In the genomic region with DNA sequence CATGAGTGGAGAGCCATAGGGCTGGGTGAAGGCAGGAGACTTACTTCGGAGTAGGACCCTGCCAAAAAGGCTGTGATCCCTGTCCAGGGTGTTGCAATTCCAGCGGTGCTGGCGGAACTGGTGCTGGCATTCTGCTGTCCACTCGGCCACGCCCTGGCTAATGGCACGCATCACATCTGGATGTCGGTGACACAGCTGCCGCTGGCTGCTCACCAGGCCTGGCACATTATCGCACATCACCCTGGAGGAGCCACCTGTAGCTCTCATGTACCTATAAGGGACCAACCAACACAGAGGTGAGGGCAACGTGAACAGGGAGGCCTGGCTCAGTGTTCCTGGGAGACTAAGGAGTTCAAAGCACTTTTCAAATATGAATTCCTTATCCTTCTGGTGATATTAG, we compare ENCODE assay signal across 17 cellular contexts. TPM values are rescaled to one million over a fixed set of nuclear protein-coding genes. Genes with fewer than 3 reads are reported as not detected.
DNase-seq lines count a peak whose midpoint lies in the region; ATAC-seq and TF ChIP-seq lines count a peak whose summit lies in the region.
"Had no signal": no experiment of that assay in that cellular context is flagged by ENCODE, and none has a peak within 500 bp of the region (broad histone marks: within the 10 kb centered on the region; RNA-seq: fewer than 3 reads in every experiment).

No MANE protein-coding gene starts in this region.

- H3K27me3 Mint-ChIP-seq in neural crest cell (ENCODE audit: low read depth) = peaks cover 83% of the 10 kb centered on the region
- peaks cover 58% of the 10 kb centered on the region for H3K27me3 Mint-ChIP-seq in HFFc6 (ENCODE audit: insufficient read depth)

- H3K9me3 Mint-ChIP-seq in neural crest cell = no peaks in the 10 kb centered on the region
- no peaks in the 10 kb centered on the region for H3K9me3 Mint-ChIP-seq in HFFc6

- H3K4me3 Mint-ChIP-seq in neural crest cell = peak overlapping the region; percentile 68
- H3K4me3 Mint-ChIP-seq in HFFc6 = no peak overlapping the region
- H3K4me3 Mint-ChIP-seq: CD4-positive, CD25-positive, alpha-beta regulatory T cell; IgD-negative memory B cell had no signal

- H3K4me3 ChIP-seq in right cardiac atrium (ENCODE audit: low read length) (no peak overlapping the region), fibroblast of villous mesenchyme (ENCODE audit: low read depth, low read length) (peak overlapping the region; percentile 69)
- H3K4me3 ChIP-seq: BLaER1 treated with 17β-estradiol and CSF1 and Interleukin-3, amounts not matched to agents 10 nM and 100 nM; GM12878; GM23248 had no signal

- ATAC-seq in Right ventricle myocardium superior (ENCODE audit: poor library complexity) (no peak), right cardiac atrium (no peak)
- ATAC-seq: GM12878, HCT116 had no signal

- DNase-seq in Right ventricle myocardium superior (peak; percentile 37), right cardiac atrium (no peak), fibroblast of villous mesenchyme (ENCODE audit: low read depth) (peak; percentile 26), neural crest cell (ENCODE audit: low read depth, low spot score) (no peak), COLO668 (lab: John Stamatoyannopoulos, UW; ENCODE audit: unreplicated experiment) (no peak), HFFc6 (no peak), NCI-H510A (lab: John Stamatoyannopoulos, UW) (no peak)
- DNase-seq: 8988T; Calu3; CD4-positive, CD25-positive, alpha-beta regulatory T cell; GM23248 had no signal

- 91% methylated on average over 10 of the region's 10 CpGs for WGBS in right cardiac atrium

- TF ChIP-seq CTCF in fibroblast of villous mesenchyme (IDR thresholded peaks at IDR 0.05; ENCODE audit: insufficient read depth, low read depth, low read length) = no peak
- TF ChIP-seq CTCF in neural crest cell (conservative IDR thresholded peaks at IDR 0.05) = no peak
- no peak for TF ChIP-seq CTCF in HFFc6 (IDR thresholded peaks at IDR 0.05)

- no peaks in the 10 kb centered on the region for H3K4me1 ChIP-seq in right cardiac atrium (ENCODE audit: control insufficient read depth, insufficient read depth, low read length)
- H3K4me1 ChIP-seq: BLaER1 treated with 17β-estradiol and CSF1 and Interleukin-3, amounts not matched to agents 10 nM and 100 nM had no signal

- H3K27me3 ChIP-seq in right cardiac atrium (ENCODE audit: control insufficient read depth, insufficient read depth) = no peaks in the 10 kb centered on the region
- H3K27me3 ChIP-seq: BLaER1 treated with 17β-estradiol and CSF1 and Interleukin-3, amounts not matched to agents 10 nM and 100 nM had no signal

- intact Hi-C loops in Right ventricle myocardium superior (cut with DNase I) (no loop called here), right cardiac atrium (cut with DNase I) (no loop called here)

- H3K9me3 ChIP-seq in right cardiac atrium (ENCODE audit: control insufficient read depth, low read length) = no peaks in the 10 kb centered on the region

- no peak overlapping the region for H3K27ac Mint-ChIP-seq in neural crest cell (ENCODE audit: unreplicated experiment)
- H3K27ac Mint-ChIP-seq in HFFc6 = no peak overlapping the region
- H3K27ac Mint-ChIP-seq: CD4-positive, CD25-positive, alpha-beta regulatory T cell; IgD-negative memory B cell had no signal

- H3K4me1 Mint-ChIP-seq in neural crest cell = peaks cover 15% of the 10 kb centered on the region
- peaks cover 16% of the 10 kb centered on the region for H3K4me1 Mint-ChIP-seq in HFFc6 (ENCODE audit: low read depth)

- no peak overlapping the region for H3K27ac ChIP-seq in right cardiac atrium (ENCODE audit: low read length)
- H3K27ac ChIP-seq: BLaER1 treated with 17β-estradiol and CSF1 and Interleukin-3, amounts not matched to agents 10 nM and 100 nM; GM23248 had no signal

- H3K36me3 Mint-ChIP-seq in neural crest cell (ENCODE audit: low read depth) (peaks cover 2% of the 10 kb centered on the region), HFFc6 (ENCODE audit: low read depth) (no peaks in the 10 kb centered on the region)
- H3K36me3 Mint-ChIP-seq: CD4-positive, CD25-positive, alpha-beta regulatory T cell; IgD-negative memory B cell had no signal

RNA-seq across cellular contexts. Expression of gene WNT2, which starts 2.3 kb away (rescaled TPM):
- total RNA-seq in Right ventricle myocardium superior = not detected
- 1 to 10 TPM; 1.2 to 4.4 (median 1.6) TPM for total RNA-seq in right cardiac atrium
- polyA plus RNA-seq in right cardiac atrium = 0.57 TPM
- 56.1 and 140 TPM in 2 replicates for total RNA-seq in fibroblast of villous mesenchyme
- not detected in 2 replicates for total RNA-seq in neural crest cell
- not detected for total RNA-seq in HFFc6 (2021; fragmentation: NEBNext Ultra II Directional; extraction: Animal tissue kit (Norgen Biotek cat#: 25700))
- total RNA-seq: Calu3; CD4-positive, CD25-positive, alpha-beta regulatory T cell; Daoy; HT1080 had no signal
- polyA plus RNA-seq: CD4-positive, CD25-positive, alpha-beta regulatory T cell; IgD-negative memory B cell had no signal

Comparison
In these comparisons a context has a peak if more than half of its experiments do, and no peak if none do; other contexts are left out.
1. DNase-seq: peak in Right ventricle myocardium superior (single experiment) and fibroblast of villous mesenchyme (single experiment); none in right cardiac atrium (0 of 3), neural crest cell (single experiment), COLO668 (single experiment), HFFc6 (single experiment) and NCI-H510A (single experiment).
2. RNA of gene WNT2, which starts 2.3 kb away (total RNA-seq): 56.1 to 140 TPM in fibroblast of villous mesenchyme; 1.2 to 4.4 TPM in right cardiac atrium, not detected in Right ventricle myocardium superior (single experiment), not detected in neural crest cell and not detected in HFFc6; every median in the first group is over 10 times any median in the second.